Comparison of ENCODE assay signal across 7 cellular contexts in genomic region chr18:79022603-79023002, GRCh38. TPM values are rescaled to one million over a fixed set of nuclear protein-coding genes. Genes with fewer than 3 reads are reported as not detected.
"Had no signal": no experiment of that assay in that cellular context is flagged by ENCODE, and none has a peak within 500 bp of the region (broad histone marks: within the 10 kb centered on the region; RNA-seq: fewer than 3 reads in every experiment).

No MANE protein-coding gene starts in this region.

- H3K4me3 Mint-ChIP-seq: GM23338, H9, HFFc6 had no signal

- H3K27ac Mint-ChIP-seq: GM23338, H9, HFFc6 had no signal

- DNase-seq: GM23248, GOT3, H7, H9, HCEC 1CT, HFFc6 had no signal

RNA-seq across cellular contexts. Expression of gene SALL3, which starts 43.0 kb away (rescaled TPM):
- total RNA-seq: GM23248, HFFc6 had no signal
